20 cellular contexts compared by ENCODE assay signal in the genomic region with DNA sequence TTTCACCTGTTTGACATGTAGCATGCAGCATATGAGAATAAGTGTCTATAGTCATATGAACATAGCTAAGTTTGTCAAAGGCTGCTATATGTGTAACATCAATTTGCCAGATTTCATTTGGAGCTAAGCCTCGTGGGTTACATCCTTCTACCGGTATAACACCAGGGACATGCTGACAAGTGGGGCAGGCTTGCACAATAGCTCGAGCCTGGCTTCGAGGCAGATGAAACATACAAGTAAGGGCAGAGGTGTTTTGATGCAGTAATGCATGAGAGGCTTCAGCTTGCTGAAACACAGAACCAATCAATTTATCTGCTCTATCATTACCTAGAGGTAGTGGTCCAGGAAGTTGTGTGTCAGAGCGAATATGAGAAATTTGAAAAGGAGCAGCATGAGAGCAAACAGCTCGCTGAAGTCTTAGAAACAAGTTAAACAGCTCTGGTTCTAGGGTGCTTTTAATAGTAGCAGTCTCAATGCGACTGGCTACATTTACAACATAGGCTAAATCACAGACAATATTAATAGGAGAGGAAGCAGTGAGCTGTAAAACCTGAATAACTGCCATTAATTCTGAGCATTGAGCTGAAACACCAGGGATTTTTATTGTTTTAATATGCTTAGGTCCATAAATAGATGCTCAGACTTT. TPM values are rescaled to one million over a fixed set of nuclear protein-coding genes. Genes with fewer than 3 reads are reported as not detected.
DNase-seq lines count a peak whose midpoint lies in the region; ATAC-seq, FAIRE-seq and TF ChIP-seq lines count a peak whose summit lies in the region.
"Had no signal": no experiment of that assay in that cellular context is flagged by ENCODE, and none has a peak within 500 bp of the region (broad histone marks: within the 10 kb centered on the region; RNA-seq: fewer than 3 reads in every experiment).

No MANE protein-coding gene starts in this region.

- no peak overlapping the region for H3K56ac ChIP-seq in H1 (replicated peaks; ENCODE audit: insufficient read length, low read depth, low read length)

- H3K27ac ChIP-seq in Karpas-422 (ENCODE audit: low read length): peak overlapping the region; percentile 61
- H3K27ac ChIP-seq in H1 (ENCODE audit: low read depth, low read length): no peak overlapping the region
- H3K27ac ChIP-seq in substantia nigra (ENCODE audit: low read depth, low read length, poor library complexity, severe bottlenecking): peak overlapping the region; percentile 64
- H3K27ac ChIP-seq in caudate nucleus (ENCODE audit: low read depth, low read length): no peak overlapping the region
- H3K27ac ChIP-seq: coronary artery, foreskin keratinocyte, left ventricle myocardium inferior, right atrium auricular region, SK-N-MC had no signal

- H3K14ac ChIP-seq in H1 (ENCODE audit: insufficient read length): no peak overlapping the region

- no peak for FAIRE-seq in H1 (lab: Jason Lieb, UNC)

- TF ChIP-seq CTCF in H1 (IDR thresholded peaks at IDR 0.05; ENCODE audit: control extremely low read depth in 1 of 3, insufficient read depth in 1 of 3, low read depth in 1 of 3, low read length in 3 of 3): no peak

- CTCF ChIA-PET in H1 (lab: Charles Lee; ENCODE audit: partially characterized antibody): interaction anchor here (1.0 to 1.1 kb wide), 2 partner anchors 23 to 73 kb away, joined by 4 read pairs; no protein-coding TSS in a partner anchor

- H3K27me3 ChIP-seq in Karpas-422 (ENCODE audit: low read length): no peaks in the 10 kb centered on the region
- H3K27me3 ChIP-seq in H1 (replicated peaks in 1 of 4; ENCODE audit: control insufficient read depth in 3 of 4, extremely low read depth in 1 of 4, insufficient read depth in 3 of 4, low read length in 3 of 4): no peaks in the 10 kb centered on the region
- H3K27me3 ChIP-seq: right atrium auricular region had no signal

- no peak overlapping the region for H3K4ac ChIP-seq in H1 (replicated peaks; ENCODE audit: insufficient read length, low read depth, low read length)

- H3K79me2 ChIP-seq in Karpas-422 (ENCODE audit: low read length): no peaks in the 10 kb centered on the region
- no peaks in the 10 kb centered on the region for H3K79me2 ChIP-seq in H1 (ENCODE audit: control insufficient read depth in 1 of 2, insufficient read depth in 2 of 2, low read length in 2 of 2)

- 83% methylated on average over 7 of the region's 7 CpGs; no CpG with 5 or more reads in 1 of the 2 experiments for WGBS in H1 (ENCODE audit: extremely low coverage in 1 of 2, insufficient coverage in 1 of 2, insufficient read length in 1 of 2, insufficient replicate concordance in 2 of 2, low coverage in 1 of 2, low lambda C conversion rate in 2 of 2, missing lambda C conversion rate in 1 of 2), 2 experiments

- H3K4me2 ChIP-seq in Karpas-422 (ENCODE audit: low read depth, low read length, poor library complexity, severe bottlenecking) (no peak overlapping the region), H1 (ENCODE audit: insufficient read depth in 1 of 2, low read depth in 2 of 2, low read length in 2 of 2) (no peak overlapping the region)

- no peak overlapping the region for H4K91ac ChIP-seq in H1 (replicated peaks; ENCODE audit: insufficient read length, low read length)

- H3K36me3 ChIP-seq in Karpas-422 (ENCODE audit: insufficient read depth, low read length) (peaks cover 16% of the 10 kb centered on the region; the same call in 1 of the 2 replicates), H1 (ENCODE audit: control insufficient read depth in 2 of 4, insufficient read depth in 4 of 4, low read length in 3 of 4) (no peaks in the 10 kb centered on the region)
- H3K36me3 ChIP-seq: left ventricle myocardium inferior, right atrium auricular region had no signal

- no peaks in the 10 kb centered on the region for H3K79me1 ChIP-seq in H1 (ENCODE audit: low read depth, low read length)

- TF ChIP-seq RAD21 in H1 (IDR thresholded peaks at IDR 0.05 in 1 of 2, conservative IDR thresholded peaks at IDR 0.05 in 1 of 2; ENCODE audit: low read depth in 2 of 2, low read length in 2 of 2): no peak

- H4K20me1 ChIP-seq in Karpas-422 (ENCODE audit: insufficient read depth, low read depth, low read length): no peaks in the 10 kb centered on the region
- peaks cover 0 to 1% of the 10 kb centered on the region in 2 experiments for H4K20me1 ChIP-seq in H1 (replicated peaks in 1 of 2; ENCODE audit: control insufficient read depth in 1 of 2, insufficient read depth in 2 of 2, low read length in 2 of 2)

- no peak for TF ChIP-seq EP300 in H1 (IDR thresholded peaks at IDR 0.05; ENCODE audit: borderline replicate concordance in 1 of 2, low read depth in 2 of 2, low read length in 2 of 2)

- H3K9ac ChIP-seq in Karpas-422 (ENCODE audit: low read length): no peak overlapping the region
- no peak overlapping the region for H3K9ac ChIP-seq in H1 (replicated peaks in 1 of 4; ENCODE audit: extremely low read depth in 1 of 4, low read depth in 3 of 4, low read length in 3 of 4)

- peaks cover 15% of the 10 kb centered on the region for H3K4me1 ChIP-seq in Karpas-422 (ENCODE audit: low read length)
- H3K4me1 ChIP-seq in H1 (replicated peaks in 1 of 4; ENCODE audit: control insufficient read depth in 3 of 4, insufficient read depth in 4 of 4, low read length in 3 of 4): peaks cover 0 to 9% (median 5%) of the 10 kb centered on the region in 4 experiments; a peak in 4 of 7 replicates
- H3K4me1 ChIP-seq: left ventricle myocardium inferior had no signal

- H2BK12ac ChIP-seq in H1 (ENCODE audit: low read depth, low read length): no peak overlapping the region

- H3K18ac ChIP-seq in H1 (ENCODE audit: extremely low read depth, low read length): no peak overlapping the region

- H2BK15ac ChIP-seq in H1 (ENCODE audit: low read length): no peak overlapping the region

- no peak overlapping the region for H2BK120ac ChIP-seq in H1 (replicated peaks; ENCODE audit: low read depth, low read length)

- H2BK20ac ChIP-seq in H1 (ENCODE audit: low read length): no peak overlapping the region

- no peak overlapping the region for H2AK5ac ChIP-seq in H1 (ENCODE audit: low read depth, low read length)

- no peak overlapping the region for H4K5ac ChIP-seq in H1 (ENCODE audit: insufficient read length, low read depth, low read length)

- no peak overlapping the region for H4K8ac ChIP-seq in H1 (ENCODE audit: extremely low read depth, insufficient read depth, low read length)

- H3K23me2 ChIP-seq in H1 (ENCODE audit: low read depth, low read length): no peaks in the 10 kb centered on the region

- no peak overlapping the region for H3K4me3 ChIP-seq in Karpas-422 (ENCODE audit: low read length)
- H3K4me3 ChIP-seq in H1 (ENCODE audit: extremely low read depth in 1 of 4, insufficient read depth in 2 of 4, low read depth in 3 of 4, low read length in 4 of 4): no peak overlapping the region
- H3K4me3 ChIP-seq: coronary artery, left ventricle myocardium inferior, right atrium auricular region, SK-N-MC had no signal

- POLR2A ChIA-PET in H1 (lab: Charles Lee; ENCODE audit: partially characterized antibody): interaction anchor here (0.8 to 1.5 kb wide), 6 partner anchors 9 to 167 kb away, joined by 3 to 6 read pairs (median 3); partner anchors contain the start of gene UGDH

- no peak overlapping the region for H2AFZ ChIP-seq in Karpas-422 (ENCODE audit: low read length)
- H2AFZ ChIP-seq in H1 (ENCODE audit: low read length): no peak overlapping the region

- no peaks in the 10 kb centered on the region for H3K9me2 ChIP-seq in Karpas-422 (replicated peaks; ENCODE audit: insufficient read depth, low read length)

- no peak overlapping the region for H3K23ac ChIP-seq in H1 (ENCODE audit: insufficient read length)

- TF ChIP-seq POLR2A in H1 (IDR thresholded peaks at IDR 0.05; ENCODE audit: control extremely low read depth in 1 of 2, low read depth in 2 of 2, low read length in 2 of 2): no peak

- peak; percentile 71 for ATAC-seq in left lobe of liver
- ATAC-seq in HG03432 (IDR thresholded peaks at IDR 0.05; ENCODE audit: unreplicated experiment): no peak
- ATAC-seq: activated naive CD4-positive, alpha-beta T cell treated with anti-CD3 and anti-CD28 coated beads, Interleukin-2, amount 50 U/mL, for 72 hours; foreskin keratinocyte had no signal

- DNase-seq in Karpas-422 (no peak), H1 (ENCODE audit: low read depth in 1 of 2, low spot score in 2 of 2) (no peak), left lobe of liver (ENCODE audit: low spot score) (peak; percentile 59), substantia nigra (lab: John Stamatoyannopoulos, UW) (peak in 1 of 49 donors; percentile 7), NCI-H1417 treated with DMSO at 0.1 percent for 48 hours (lab: John Stamatoyannopoulos, UW) (no peak), HPDE6-E6E7 (ENCODE audit: extremely low spot score) (no peak), caudate nucleus (lab: John Stamatoyannopoulos, UW) (no peak)
- DNase-seq: activated T-cell treated with anti-CD3 and anti-CD28 coated beads, Interleukin-2, amount 50 U/mL, for 48 hours; Caco-2; left ventricle myocardium inferior; NCI-H774; OCI-M1; stimulated activated naive CD4-positive, alpha-beta T cell; trophoblast cell had no signal

- H3K9me3 ChIP-seq in Karpas-422 (ENCODE audit: low read length): no peaks in the 10 kb centered on the region
- H3K9me3 ChIP-seq in H1 (ENCODE audit: insufficient read depth in 2 of 2, low read depth in 1 of 2, low read length in 1 of 2): no peaks in the 10 kb centered on the region
- H3K9me3 ChIP-seq: left ventricle myocardium inferior, right atrium auricular region had no signal

- H2BK5ac ChIP-seq in H1 (ENCODE audit: low read depth, low read length): no peak overlapping the region

TF ChIP-seq in H1, 55 proteins besides CTCF, POLR2A, EP300 and RAD21 (continues in another document):
- no peak for TF ChIP-seq ASH2L (IDR thresholded peaks at IDR 0.05; ENCODE audit: low read length)
- TF ChIP-seq SAP30 (IDR thresholded peaks at IDR 0.05; ENCODE audit: insufficient read depth, insufficient replicate concordance, low read length): no peak
- TF ChIP-seq EGR1 (IDR thresholded peaks at IDR 0.05; ENCODE audit: borderline replicate concordance, low read depth, low read length): no peak
- no peak for TF ChIP-seq RXRA (IDR thresholded peaks at IDR 0.05; ENCODE audit: insufficient read depth, low read depth, low read length)
- no peak for TF ChIP-seq JUND (IDR thresholded peaks at IDR 0.05; ENCODE audit: low read length)
- 0 out of 2 replicates have a peak, but pooled peaks have one; percentile 28 for TF ChIP-seq CEBPB (IDR thresholded peaks at IDR 0.05; ENCODE audit: low read depth, low read length)

RNA-seq across cellular contexts. Expression of gene UGDH, which starts 14.9 kb away (rescaled TPM):
- total RNA-seq in Karpas-422 (2014; rRNA removed; shearing (Covaris generic); ENCODE audit: low replicate concordance): 10.3 and 10.9 TPM in 2 replicates
- 126 and 128 TPM in 2 replicates for total RNA-seq in H1 (2021; fragmentation: NEBNext Ultra II Directional; extraction: Animal tissue kit (Norgen Biotek cat#: 25700))
- 32.0 and 46.9 TPM in 2 replicates for polyA plus RNA-seq in H1 (2011; rRNA removed)
- polyA plus RNA-seq in H1 (2011; cell fraction: cytosol; rRNA removed): 53.6 TPM
- polyA plus RNA-seq in H1 (2011; cell fraction: nucleus; rRNA removed): 10.1 TPM
- 62.6 to 98.4 TPM (median 70.7 TPM) in 4 replicates for polyA plus RNA-seq in H1 (2012, experiment 1 of 2)
- 7.9 TPM for polyA plus RNA-seq in H1 (2012, experiment 2 of 2)
- 44.3 TPM for polyA plus RNA-seq in H1 (2013, experiment 1 of 2)
- polyA plus RNA-seq in H1 (2013, experiment 2 of 2): 45.6 TPM
- 34.7 and 39.0 TPM in 2 replicates for polyA minus RNA-seq in H1 (2011; rRNA and poly(A)+ RNA removed)
- polyA minus RNA-seq in H1 (2011; cell fraction: cytosol; rRNA and poly(A)+ RNA removed): 50.7 TPM
- 16.2 TPM for polyA minus RNA-seq in H1 (2011; cell fraction: nucleus; rRNA and poly(A)+ RNA removed)
- total RNA-seq in left lobe of liver: 225 TPM

Comparison
In these comparisons a context has a peak if more than half of its experiments do, and no peak if none do; other contexts are left out.
1. H3K27ac ChIP-seq: peak in Karpas-422 (single experiment) and substantia nigra (single experiment); none in H1 (single experiment) and caudate nucleus (single experiment).
2. RNA of gene UGDH, which starts 14.9 kb away (total RNA-seq): 225 TPM in left lobe of liver (single experiment) and 126 to 128 TPM in H1; 10.3 to 10.9 TPM in Karpas-422; every median in the first group is over 10 times any median in the second.